In the genomic region with DNA sequence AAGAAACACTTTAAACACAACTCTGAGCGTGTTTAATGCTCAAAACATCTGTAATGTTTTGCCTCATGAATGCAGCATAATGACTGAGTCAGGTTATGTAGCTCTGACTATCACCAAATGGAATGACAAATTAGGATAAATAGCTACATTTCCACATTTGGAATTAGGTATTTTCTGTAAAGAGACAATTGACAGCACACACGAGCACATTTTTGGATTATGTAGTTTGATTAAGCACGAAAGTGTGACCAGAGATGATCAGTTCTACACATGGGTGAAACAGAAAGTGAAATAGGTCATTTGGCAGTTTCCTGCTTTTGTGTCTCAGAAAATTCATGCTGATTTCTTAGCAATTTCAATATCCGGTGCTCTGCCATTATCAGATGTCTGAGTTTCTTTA, we compare ENCODE assay signal across 8 cellular contexts. TPM values are rescaled to one million over a fixed set of nuclear protein-coding genes. Genes with fewer than 3 reads are reported as not detected.
A peak's percentile ranks its signal among the peaks of the same experiment; 100 is the strongest.
DNase-seq lines count a peak whose midpoint lies in the region; ATAC-seq and TF ChIP-seq lines count a peak whose summit lies in the region.

No MANE protein-coding gene starts in this region.

- peaks cover 44% of the 10 kb centered on the region for H3K36me3 ChIP-seq in suprapubic skin

- TF ChIP-seq CTCF in suprapubic skin (IDR thresholded peaks at IDR 0.05) (no peak), nephron progenitor cell (IDR thresholded peaks at IDR 0.05) (no peak)

- 67% methylated on average over 4 of the region's 4 CpGs for WGBS in suprapubic skin

- H3K27me3 ChIP-seq in suprapubic skin, result no peaks in the 10 kb centered on the region

- H3K27ac Mint-ChIP-seq in activated CD4-positive, alpha-beta memory T cell treated with anti-CD3 and anti-CD28 coated beads, Interleukin-2, amount 10 ng/mL, durations not matched to agents 7 days and 5 days, result peak overlapping the region; percentile 88
- H3K27ac Mint-ChIP-seq in nephron progenitor cell, result no peak overlapping the region

- no peaks in the 10 kb centered on the region for H3K9me3 ChIP-seq in suprapubic skin

- H3K4me3 Mint-ChIP-seq in activated CD4-positive, alpha-beta memory T cell treated with anti-CD3 and anti-CD28 coated beads, Interleukin-2, amount 10 ng/mL, durations not matched to agents 7 days and 5 days, result peak overlapping the region; percentile 64
- no peak overlapping the region for H3K4me3 Mint-ChIP-seq in nephron progenitor cell

- H3K9me3 Mint-ChIP-seq in activated CD4-positive, alpha-beta memory T cell treated with anti-CD3 and anti-CD28 coated beads, Interleukin-2, amount 10 ng/mL, durations not matched to agents 7 days and 5 days, result no peaks in the 10 kb centered on the region
- H3K9me3 Mint-ChIP-seq in nephron progenitor cell, result peaks cover 5% of the 10 kb centered on the region

- TF ChIP-seq EP300 in suprapubic skin (IDR thresholded peaks at IDR 0.05), result no peak

- H3K4me1 ChIP-seq in suprapubic skin, result peaks cover 7% of the 10 kb centered on the region

- peak; percentile 90 for ATAC-seq in GM18909 (IDR thresholded peaks at IDR 0.05; ENCODE audit: poor library complexity, unreplicated experiment)
- ATAC-seq in HG03064 (IDR thresholded peaks at IDR 0.05; ENCODE audit: low read depth, unreplicated experiment), result peak; percentile 76

- POLR2A ChIA-PET in activated CD4-positive, alpha-beta memory T cell treated with anti-CD3 and anti-CD28 coated beads, Interleukin-2, amount 10 ng/mL, durations not matched to agents 7 days and 5 days (lab: Charles Lee), result interaction anchor here (1.5 to 2.8 kb wide), 5 partner anchors 10 to 620 kb away, joined by 3 to 39 read pairs (median 7); partner anchors contain the start of genes LPIN1 and SLC66A3

- CTCF ChIA-PET in activated CD4-positive, alpha-beta memory T cell treated with anti-CD3 and anti-CD28 coated beads, Interleukin-2, amount 10 ng/mL, durations not matched to agents 7 days and 5 days (lab: Charles Lee), result interaction anchor here (1.0 to 2.5 kb wide), 10 partner anchors 8 to 945 kb away, joined by 3 to 18 read pairs (median 4); partner anchors contain the start of gene LPIN1

- peak; percentile 70 for DNase-seq in AG08395 (ENCODE audit: low spot score)
- no peak for DNase-seq in activated CD4-positive, alpha-beta memory T cell treated with anti-CD3 and anti-CD28 coated beads, Interleukin-2, amount 10 ng/mL, durations not matched to agents 7 days and 5 days
- no peak for DNase-seq in posterior vena cava (ENCODE audit: low spot score)
- DNase-seq in SKM-1 treated with dmso at 0.1 percent for 144 hours (lab: John Stamatoyannopoulos, UW; ENCODE audit: unreplicated experiment), result no peak
- no peak for DNase-seq in suprapubic skin (ENCODE audit: low spot score in 2 of 2)
- DNase-seq in nephron progenitor cell, result no peak

- no peak overlapping the region for H3K4me3 ChIP-seq in suprapubic skin

- H3K36me3 Mint-ChIP-seq in activated CD4-positive, alpha-beta memory T cell treated with anti-CD3 and anti-CD28 coated beads, Interleukin-2, amount 10 ng/mL, durations not matched to agents 7 days and 5 days (ENCODE audit: low read depth), result peaks cover 73% of the 10 kb centered on the region
- H3K36me3 Mint-ChIP-seq in nephron progenitor cell (ENCODE audit: low read depth), result peaks cover 85% of the 10 kb centered on the region

- TF ChIP-seq POLR2A in suprapubic skin (IDR thresholded peaks at IDR 0.05), result no peak

- no peaks in the 10 kb centered on the region for H3K27me3 Mint-ChIP-seq in activated CD4-positive, alpha-beta memory T cell treated with anti-CD3 and anti-CD28 coated beads, Interleukin-2, amount 10 ng/mL, durations not matched to agents 7 days and 5 days
- no peaks in the 10 kb centered on the region for H3K27me3 Mint-ChIP-seq in nephron progenitor cell (ENCODE audit: low read depth, poor library complexity)

- H3K27ac ChIP-seq in suprapubic skin, result no peak overlapping the region

- intact Hi-C loops in posterior vena cava (cut with DNase I), result loop anchor here (5.0 kb wide), 3 partner anchors 83 to 308 kb away; partner anchors contain the start of gene E2F6 (in 1 of the 2)

- H3K4me1 Mint-ChIP-seq in activated CD4-positive, alpha-beta memory T cell treated with anti-CD3 and anti-CD28 coated beads, Interleukin-2, amount 10 ng/mL, durations not matched to agents 7 days and 5 days, result peaks cover 56% of the 10 kb centered on the region
- peaks cover 56% of the 10 kb centered on the region for H3K4me1 Mint-ChIP-seq in nephron progenitor cell

RNA-seq across cellular contexts. Expression of gene LPIN1, which starts 29.0 kb away (rescaled TPM):
- 10 to 100 TPM; 54.0 to 57.8 TPM for total RNA-seq in activated CD4-positive, alpha-beta memory T cell treated with anti-CD3 and anti-CD28 coated beads, Interleukin-2, amount 10 ng/mL, durations not matched to agents 7 days and 5 days
- total RNA-seq in posterior vena cava, result 10 to 100 TPM; 24.2 to 26.8 TPM
- 10 to 100 TPM; 25.9 to 71.9 (median 52.5) TPM for total RNA-seq in suprapubic skin
